Comparison of ENCODE assay signal across 8 cellular contexts in the genomic region with DNA sequence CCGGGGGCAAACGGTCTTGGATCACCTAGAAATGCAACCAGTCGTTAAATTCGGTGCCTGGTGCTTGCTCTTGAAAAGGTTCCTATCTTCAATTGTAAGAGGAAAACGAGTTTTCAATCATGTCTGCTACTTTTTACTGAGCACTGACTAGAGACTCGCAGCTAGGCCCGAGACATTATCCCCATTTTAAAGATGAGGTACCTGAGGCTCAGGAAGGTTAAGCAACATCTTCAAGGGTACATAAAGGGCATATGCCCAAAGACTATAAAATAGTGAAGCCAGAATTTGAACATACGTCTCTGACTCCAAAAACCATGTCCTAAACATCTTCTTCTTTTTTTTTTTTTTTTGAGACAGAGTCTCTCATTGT. TPM values are rescaled to one million over a fixed set of nuclear protein-coding genes. Genes with fewer than 3 reads are reported as not detected.
DNase-seq lines count a peak whose midpoint lies in the region; ATAC-seq, FAIRE-seq and TF ChIP-seq lines count a peak whose summit lies in the region.

No MANE protein-coding gene starts in this region.

- no peaks in the 10 kb centered on the region for H3K27me3 Mint-ChIP-seq in activated naive CD4-positive, alpha-beta T cell treated with anti-CD3 and anti-CD28 coated beads for 36 hours (ENCODE audit: low read depth)

- SMC1A ChIA-PET in GM12878 (lab: Charles Lee; ENCODE audit: uncharacterized antibody, unreplicated experiment), result interaction anchor here (0.8 to 10.8 kb wide), 12 partner anchors 13 to 308 kb away, joined by 3 to 99 read pairs (median 5); a partner anchor contains a TSS

- H4K20me1 ChIP-seq in GM12878 (ENCODE audit: control insufficient read depth, insufficient read depth), result no peaks in the 10 kb centered on the region; the same call in 1 of the 2 replicates

- H3K36me3 Mint-ChIP-seq in activated naive CD4-positive, alpha-beta T cell treated with anti-CD3 and anti-CD28 coated beads for 36 hours (ENCODE audit: low read depth), result peaks cover 6% of the 10 kb centered on the region

- peak overlapping the region; percentile 99 for H2AFZ ChIP-seq in GM12878 (ENCODE audit: control insufficient read depth, low read depth, low read length)

- H3K4me1 ChIP-seq in GM12878 (ENCODE audit: control insufficient read depth, insufficient read depth, low read length) (peaks cover 12% of the 10 kb centered on the region), lower lobe of right lung (peaks cover 20% of the 10 kb centered on the region), tibial artery (peaks cover 0 to 17% (median 16%) of the 10 kb centered on the region in 4 donors)

- CTCF ChIA-PET in activated naive CD4-positive, alpha-beta T cell treated with anti-CD3 and anti-CD28 coated beads for 36 hours (lab: Charles Lee), result interaction anchor here (0.7 to 2.6 kb wide), 2 partner anchors 308 to 318 kb away, joined by 3 to 17 read pairs; no protein-coding TSS in a partner anchor
- CTCF ChIA-PET in GM12878 (lab: Yijun Ruan, JAX), result interaction anchor here (0.7 to 9.1 kb wide), 12 partner anchors 11 to 418 kb away, joined by 3 to 140 read pairs (median 4); no protein-coding TSS in a partner anchor

- no peak for TF ChIP-seq EP300 in GM12878 (IDR thresholded peaks at IDR 0.05; ENCODE audit: borderline replicate concordance in 1 of 2, control insufficient read depth in 1 of 2, low read depth in 2 of 2, low read length in 2 of 2)

- in situ Hi-C loops in GM12878 (cut with MboI), result loop anchor here (5.0 to 10.0 kb wide), 2 partner anchors 285 to 412 kb away; no protein-coding TSS in a partner anchor

- DNase-seq in activated naive CD4-positive, alpha-beta T cell treated with anti-CD3 and anti-CD28 coated beads for 36 hours, result no peak
- DNase-seq in activated naive CD4-positive, alpha-beta T cell treated with Interleukin-2 at 50 U/mL for 16 hours, result no peak
- no peak for DNase-seq in GM12878 (ENCODE audit: low read depth, low spot score)
- no peak for DNase-seq in lower lobe of right lung
- DNase-seq in tibial artery, result no peak
- DNase-seq in NCI-H524 treated with DMSO at 0.1 percent for 48 hours (lab: John Stamatoyannopoulos, UW), result no peak
- DNase-seq in SW 1271 (lab: John Stamatoyannopoulos, UW), result no peak
- no peak for DNase-seq in central memory CD4-positive, alpha-beta T cell

- H3K79me2 ChIP-seq in GM12878 (ENCODE audit: control insufficient read depth, insufficient read depth, low read length), result peaks cover 33% of the 10 kb centered on the region

- TSS peak; percentile 92 for BruUV-seq in GM12878 (replicated peaks; lab: Mats Ljungman, UMichigan)

- H3K4me2 ChIP-seq in GM12878 (ENCODE audit: control insufficient read depth, insufficient read depth), result peak overlapping the region; percentile 91

- peaks cover 38% of the 10 kb centered on the region for H3K4me1 Mint-ChIP-seq in activated naive CD4-positive, alpha-beta T cell treated with anti-CD3 and anti-CD28 coated beads for 36 hours (ENCODE audit: low read depth)

- H3K9me3 Mint-ChIP-seq in activated naive CD4-positive, alpha-beta T cell treated with anti-CD3 and anti-CD28 coated beads for 36 hours, result no peaks in the 10 kb centered on the region

- H3K27me3 ChIP-seq in GM12878 (replicated peaks in 1 of 2; ENCODE audit: control insufficient read depth in 2 of 2, insufficient read depth in 2 of 2, low read length in 1 of 2), result no peaks in the 10 kb centered on the region
- H3K27me3 ChIP-seq in lower lobe of right lung (ENCODE audit: low read depth), result no peaks in the 10 kb centered on the region
- no peaks in the 10 kb centered on the region for H3K27me3 ChIP-seq in tibial artery

- FAIRE-seq in GM12878 (lab: Jason Lieb, UNC), result no peak

- H3K9me3 ChIP-seq in GM12878 (replicated peaks; ENCODE audit: control insufficient read depth, insufficient read depth, low read length) (no peaks in the 10 kb centered on the region), lower lobe of right lung (no peaks in the 10 kb centered on the region), tibial artery (no peaks in the 10 kb centered on the region)

- 24% methylated on average over 8 of the region's 8 CpGs for WGBS in GM12878 (ENCODE audit: insufficient coverage, insufficient replicate concordance, low lambda C conversion rate, missing lambda C conversion rate)

- POLR2A ChIA-PET in GM12878 (lab: Charles Lee), result interaction anchor here (0.6 to 1.9 kb wide), 13 partner anchors 10 to 290 kb away, joined by 3 to 28 read pairs (median 3); a partner anchor contains a TSS

- TF ChIP-seq CTCF in GM12878 (IDR thresholded peaks at IDR 0.05 in 2 of 3, conservative IDR thresholded peaks at IDR 0.05 in 1 of 3; ENCODE audit: control insufficient read depth in 2 of 3, extremely low read depth in 1 of 3, insufficient read depth in 1 of 3, low read depth in 3 of 3, low read length in 3 of 3) (no peak), lower lobe of right lung (IDR thresholded peaks at IDR 0.05) (no peak), tibial artery (IDR thresholded peaks at IDR 0.05) (no peak)

- peak overlapping the region; percentile 91 for H3K4me3 Mint-ChIP-seq in activated naive CD4-positive, alpha-beta T cell treated with anti-CD3 and anti-CD28 coated beads for 36 hours

- no peak for TF ChIP-seq POLR2A in GM12878 (IDR thresholded peaks at IDR 0.05; ENCODE audit: low read depth, low read length)

- no peaks in the 10 kb centered on the region for H3K36me3 ChIP-seq in GM12878 (ENCODE audit: control insufficient read depth in 2 of 2, insufficient read depth in 2 of 2, low read length in 1 of 2)
- no peaks in the 10 kb centered on the region for H3K36me3 ChIP-seq in lower lobe of right lung
- no peaks in the 10 kb centered on the region for H3K36me3 ChIP-seq in tibial artery

- no peak overlapping the region; the same call in 1 of the 2 replicates for H3K27ac ChIP-seq in GM12878 (ENCODE audit: control insufficient read depth, insufficient read depth)
- H3K27ac ChIP-seq in lower lobe of right lung, result peak overlapping the region; percentile 79
- peak overlapping the region; percentile 74 to 77 for H3K27ac ChIP-seq in tibial artery

- intact Hi-C loops in activated naive CD4-positive, alpha-beta T cell treated with anti-CD3 and anti-CD28 coated beads for 36 hours (cut with micrococcal nuclease), result loop anchor here (1.0 to 10.0 kb wide), 8 partner anchors 14 to 812 kb away; a partner anchor contains a TSS
- intact Hi-C loops in GM12878 (cut with micrococcal nuclease; ENCODE audit: unreplicated experiment) (loop anchor here (2.0 to 10.0 kb wide), 2 partner anchors 14 to 92 kb away; a partner anchor contains a TSS), lower lobe of right lung (cut with DNase I) (no loop called here), tibial artery (cut with DNase I; ENCODE audit: low total_unique reads) (loop anchor here (5.0 kb wide), 1 partner anchor 90 kb away; a partner anchor contains a TSS)

- ATAC-seq in GM12878 (no peak), lower lobe of right lung (no peak)

- RAD21 ChIA-PET in GM12878 (lab: Charles Lee; ENCODE audit: unreplicated experiment), result interaction anchor here (0.6 to 2.8 kb wide), 15 partner anchors 9 to 308 kb away, joined by 3 to 49 read pairs (median 5); no protein-coding TSS in a partner anchor

- peak overlapping the region; percentile 76; the same call in 1 of the 2 replicates for H3K9ac ChIP-seq in GM12878 (ENCODE audit: control insufficient read depth, insufficient read depth, low read length)

- TF ChIP-seq RAD21 in GM12878 (IDR thresholded peaks at IDR 0.05; ENCODE audit: insufficient read depth, low read depth, low read length), result no peak

- peak overlapping the region; percentile 84 for H3K27ac Mint-ChIP-seq in activated naive CD4-positive, alpha-beta T cell treated with anti-CD3 and anti-CD28 coated beads for 36 hours

- H3K4me3 ChIP-seq in GM12878 (peak overlapping the region; percentile 79), lower lobe of right lung (peak overlapping the region; percentile 99), tibial artery (peak overlapping the region; percentile 95 to 96)

RNA-seq across cellular contexts. Expression of a gene that starts 0.6 kb away (rescaled TPM):
- total RNA-seq in activated naive CD4-positive, alpha-beta T cell treated with anti-CD3 and anti-CD28 coated beads for 36 hours, result 10 to 100 TPM; 45.6 to 45.7 TPM
- total RNA-seq in GM12878 (2013; cell fraction: nucleolus; rRNA removed), result 75.1 and 77.2 TPM in 2 replicates
- 41.3 and 44.7 TPM in 2 replicates for total RNA-seq in GM12878 (2014; rRNA removed)
- 24.2 and 25.8 TPM in 2 replicates for total RNA-seq in GM12878 (2014; rRNA removed; fragmentation: Illumina TruSeq; extraction: Trizol)
- total RNA-seq in GM12878 (2021), result 62.7 and 63.4 TPM in 2 replicates
- 18.1 TPM for polyA plus RNA-seq in GM12878 (2011; ENCODE audit: low read depth)
- polyA plus RNA-seq in GM12878 (2011; rRNA removed), result 22.5 and 46.8 TPM in 2 replicates
- 66.2 and 74.7 TPM in 2 replicates for polyA plus RNA-seq in GM12878 (2011; cell fraction: cytosol; rRNA removed)
- polyA plus RNA-seq in GM12878 (2011; cell fraction: nucleus; rRNA removed), result 157 and 166 TPM in 2 replicates
- 34.4 and 39.1 TPM in 2 replicates for polyA plus RNA-seq in GM12878 (2012)
- 24.5 and 36.9 TPM in 2 replicates for polyA plus RNA-seq in GM12878 (2014; fragmentation: Illumina TruSeq; extraction: Trizol)
- 10 to 100 TPM; 31.1 to 44.9 TPM for polyA plus RNA-seq in GM12878 (2014; fragmentation: Nextera tagmentation; extraction: Ambion mirVana)
- 49.1 and 51.4 TPM in 2 replicates for polyA plus RNA-seq in GM12878 (2014; rRNA removed)
- polyA plus RNA-seq in GM12878 (2016; fragmentation: Nextera tagmentation; extraction: Ambion mirVana), result 10 to 100 TPM; 48.3 to 54.9 TPM
- polyA minus RNA-seq in GM12878 (2011; rRNA and poly(A)+ RNA removed), result 28.3 and 51.8 TPM in 2 replicates
- polyA minus RNA-seq in GM12878 (2011; cell fraction: cytosol; rRNA and poly(A)+ RNA removed), result 19.8 and 21.5 TPM in 2 replicates
- polyA minus RNA-seq in GM12878 (2011; cell fraction: nucleus; rRNA and poly(A)+ RNA removed), result 24.8 and 28.7 TPM in 2 replicates
- 47.3 TPM for total RNA-seq in lower lobe of right lung
